In genomic region chr6:133681880-133682279, GRCh38 we compare ENCODE assay signal across 1 cellular context.
TF ChIP-seq lines count a peak whose summit lies in the region.

No MANE protein-coding gene starts in this region.

TF ChIP-seq in H1, 55 proteins besides CTCF, POLR2A, EP300 and RAD21 (continued from another document):
- TF ChIP-seq CHD7 (IDR thresholded peaks at IDR 0.05; ENCODE audit: insufficient replicate concordance, low read length): peak; percentile 67
